ENCODE assay signal across 8 cellular contexts in the genomic region with DNA sequence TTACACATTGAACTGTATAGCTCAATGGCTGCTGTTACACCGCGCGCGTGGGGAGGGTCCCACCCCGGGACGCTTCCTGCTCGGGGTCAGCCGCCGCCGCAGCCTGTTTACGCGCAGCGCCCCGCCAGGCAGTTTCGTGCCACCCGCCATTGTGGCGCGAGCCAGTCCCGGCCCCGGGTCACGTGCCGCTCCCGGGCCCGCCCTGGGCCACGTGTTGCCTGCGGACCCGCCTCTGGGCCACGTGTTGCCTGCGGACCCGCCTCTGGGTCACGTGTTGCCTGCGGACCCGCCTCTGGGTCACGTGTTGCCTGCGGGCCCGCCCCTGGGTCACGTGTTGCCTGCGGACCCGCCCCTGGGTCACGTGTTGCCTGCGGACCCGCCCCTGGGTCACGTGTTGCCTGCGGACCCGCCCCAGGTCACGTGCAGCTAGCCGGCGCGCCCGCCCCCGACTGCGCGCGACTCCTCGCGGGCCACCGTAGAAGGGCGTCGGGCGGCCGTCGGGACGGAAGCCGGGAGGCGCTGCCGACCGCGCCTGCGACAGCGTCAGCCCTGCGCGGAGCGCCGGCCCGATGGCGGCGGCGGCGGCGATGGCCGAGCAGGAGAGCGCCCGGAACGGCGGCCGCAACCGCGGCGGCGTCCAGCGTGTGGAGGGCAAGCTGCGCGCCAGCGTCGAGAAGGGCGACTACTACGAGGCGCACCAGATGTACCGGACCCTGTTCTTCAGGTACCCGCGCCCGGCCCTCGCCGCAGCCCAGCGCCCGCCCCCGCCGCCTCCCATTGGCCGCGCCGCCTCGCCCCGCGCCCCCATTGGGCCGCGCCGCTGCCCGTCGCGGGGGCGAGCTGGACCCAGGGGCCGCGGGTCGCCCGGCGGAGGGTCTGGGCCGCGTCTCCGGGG. TPM values are rescaled to one million over a fixed set of nuclear protein-coding genes. Genes with fewer than 3 reads are reported as not detected.
DNase-seq lines count a peak whose midpoint lies in the region; ATAC-seq and TF ChIP-seq lines count a peak whose summit lies in the region.

TSS of gene GET4 (plus strand) at position 478 of the 895 bp plus-strand sequence. CDS start at position 570, 92 bp downstream.

- H3K4me1 Mint-ChIP-seq in activated T-helper 17 cell treated with anti-CD3 and anti-CD28 coated beads, Interleukin-2, amount 50 U/mL, for 72 hours = peaks cover 14% of the 10 kb centered on the region
- H3K4me1 Mint-ChIP-seq in natural killer cell treated with Interleukin-12 subunit alpha and Interleukin-12 subunit beta and Interleukin-15 and Interleukin-18, amount 100 ng/mL, for 72 hours (ENCODE audit: low read depth in 2 of 2) = peaks cover 19 to 23% of the 10 kb centered on the region in 2 donors

- no peaks in the 10 kb centered on the region for H3K9me3 Mint-ChIP-seq in activated T-helper 17 cell treated with anti-CD3 and anti-CD28 coated beads, Interleukin-2, amount 50 U/mL, for 72 hours
- no peaks in the 10 kb centered on the region for H3K9me3 Mint-ChIP-seq in natural killer cell treated with Interleukin-12 subunit alpha and Interleukin-12 subunit beta and Interleukin-15 and Interleukin-18, amount 100 ng/mL, for 72 hours

- DNase-seq in DMS79 treated with DMSO at 0.1 percent for 48 hours (lab: John Stamatoyannopoulos, UW) (peak; percentile 65), RPMI8226 (peak; percentile 97), fibroblast of peridontal ligament (ENCODE audit: extremely low read depth) (peak; percentile 91)
- peak; percentile 97 for DNase-seq in natural killer cell treated with Interleukin-12 subunit alpha and Interleukin-12 subunit beta and Interleukin-15 and Interleukin-18, amount 100 ng/mL, for 72 hours (ENCODE audit: low spot score)
- DNase-seq in stimulated activated naive CD8-positive, alpha-beta T cell treated with anti-CD3 and anti-CD28 coated beads, Interleukin-15, Interleukin-2, amounts not matched to agents 100 U/mL and 50 U/mL, for 24 hours = peak; percentile 98

- no peaks in the 10 kb centered on the region for H4K20me1 ChIP-seq in KMS-11 (ENCODE audit: insufficient read depth)

- H3K27me3 Mint-ChIP-seq in activated T-helper 17 cell treated with anti-CD3 and anti-CD28 coated beads, Interleukin-2, amount 50 U/mL, for 72 hours = no peaks in the 10 kb centered on the region
- H3K27me3 Mint-ChIP-seq in natural killer cell treated with Interleukin-12 subunit alpha and Interleukin-12 subunit beta and Interleukin-15 and Interleukin-18, amount 100 ng/mL, for 72 hours = no peaks in the 10 kb centered on the region

- H3K79me2 ChIP-seq in KMS-11 (ENCODE audit: insufficient read depth, low read depth) = peaks cover 35% of the 10 kb centered on the region

- peak within 1 kb of the TSS; percentile 64 for H2AFZ ChIP-seq in KMS-11 (ENCODE audit: low read depth)

- peak within 1 kb of the TSS; percentile 56; the same call in 1 of the 2 replicates for H3K27ac ChIP-seq in KMS-11

- H3K27me3 ChIP-seq in KMS-11 (ENCODE audit: insufficient read depth, low read depth) = no peaks in the 10 kb centered on the region

- peaks cover 9% of the 10 kb centered on the region for H3K4me1 ChIP-seq in KMS-11 (ENCODE audit: low read depth, poor library complexity, severe bottlenecking)

- peak; percentile 74 for ATAC-seq in GM21723 (IDR thresholded peaks at IDR 0.05; ENCODE audit: unreplicated experiment)
- ATAC-seq in activated T-helper 17 cell treated with anti-CD3 and anti-CD28 coated beads, Interleukin-2, amount 50 U/mL, for 72 hours (replicated peaks) = peak; percentile 82
- peak; percentile 91 for ATAC-seq in natural killer cell treated with Interleukin-12 subunit alpha and Interleukin-12 subunit beta and Interleukin-15 and Interleukin-18, amount 100 ng/mL, for 72 hours
- ATAC-seq in stimulated activated naive CD8-positive, alpha-beta T cell treated with anti-CD3 and anti-CD28 coated beads, Interleukin-15, Interleukin-2, amounts not matched to agents 100 U/mL and 50 U/mL, for 24 hours = peak; percentile 82

- H3K4me2 ChIP-seq in KMS-11 = peak within 1 kb of the TSS; percentile 41; the same call in 1 of the 2 replicates

- no peaks in the 10 kb centered on the region for H3K36me3 ChIP-seq in KMS-11 (ENCODE audit: insufficient read depth)

- peak within 1 kb of the TSS; percentile 37; the same call in 1 of the 2 replicates for H3K9ac ChIP-seq in KMS-11

- TF ChIP-seq CTCF in KMS-11 (conservative IDR thresholded peaks at IDR 0.05; ENCODE audit: low read depth, low read length) = peak; percentile 32; the same call in 1 of the 2 replicates

- peak within 1 kb of the TSS; percentile 84 for H3K4me3 Mint-ChIP-seq in activated T-helper 17 cell treated with anti-CD3 and anti-CD28 coated beads, Interleukin-2, amount 50 U/mL, for 72 hours
- H3K4me3 Mint-ChIP-seq in natural killer cell treated with Interleukin-12 subunit alpha and Interleukin-12 subunit beta and Interleukin-15 and Interleukin-18, amount 100 ng/mL, for 72 hours = peak within 1 kb of the TSS; percentile 95

- no peak within 1 kb of the TSS for H3K4me3 ChIP-seq in KMS-11 (IDR thresholded peaks at IDR 0.05; ENCODE audit: insufficient read depth, low read depth, low read length)

- peaks cover 45% of the 10 kb centered on the region for H3K36me3 Mint-ChIP-seq in activated T-helper 17 cell treated with anti-CD3 and anti-CD28 coated beads, Interleukin-2, amount 50 U/mL, for 72 hours (ENCODE audit: low read depth)
- H3K36me3 Mint-ChIP-seq in natural killer cell treated with Interleukin-12 subunit alpha and Interleukin-12 subunit beta and Interleukin-15 and Interleukin-18, amount 100 ng/mL, for 72 hours = no peaks in the 10 kb centered on the region

- peak within 1 kb of the TSS; percentile 93 for H3K27ac Mint-ChIP-seq in activated T-helper 17 cell treated with anti-CD3 and anti-CD28 coated beads, Interleukin-2, amount 50 U/mL, for 72 hours
- peak within 1 kb of the TSS; percentile 72 to 97 for H3K27ac Mint-ChIP-seq in natural killer cell treated with Interleukin-12 subunit alpha and Interleukin-12 subunit beta and Interleukin-15 and Interleukin-18, amount 100 ng/mL, for 72 hours

RNA-seq across cellular contexts. Expression of gene GET4, which starts in this region (rescaled TPM):
- 10 to 100 TPM; 17.1 to 43.0 TPM for total RNA-seq in activated T-helper 17 cell treated with anti-CD3 and anti-CD28 coated beads, Interleukin-2, amount 50 U/mL, for 72 hours
- 10 to 100 TPM; 42.8 to 44.5 TPM for total RNA-seq in natural killer cell treated with Interleukin-12 subunit alpha and Interleukin-12 subunit beta and Interleukin-15 and Interleukin-18, amount 100 ng/mL, for 72 hours
